In the genomic region with DNA sequence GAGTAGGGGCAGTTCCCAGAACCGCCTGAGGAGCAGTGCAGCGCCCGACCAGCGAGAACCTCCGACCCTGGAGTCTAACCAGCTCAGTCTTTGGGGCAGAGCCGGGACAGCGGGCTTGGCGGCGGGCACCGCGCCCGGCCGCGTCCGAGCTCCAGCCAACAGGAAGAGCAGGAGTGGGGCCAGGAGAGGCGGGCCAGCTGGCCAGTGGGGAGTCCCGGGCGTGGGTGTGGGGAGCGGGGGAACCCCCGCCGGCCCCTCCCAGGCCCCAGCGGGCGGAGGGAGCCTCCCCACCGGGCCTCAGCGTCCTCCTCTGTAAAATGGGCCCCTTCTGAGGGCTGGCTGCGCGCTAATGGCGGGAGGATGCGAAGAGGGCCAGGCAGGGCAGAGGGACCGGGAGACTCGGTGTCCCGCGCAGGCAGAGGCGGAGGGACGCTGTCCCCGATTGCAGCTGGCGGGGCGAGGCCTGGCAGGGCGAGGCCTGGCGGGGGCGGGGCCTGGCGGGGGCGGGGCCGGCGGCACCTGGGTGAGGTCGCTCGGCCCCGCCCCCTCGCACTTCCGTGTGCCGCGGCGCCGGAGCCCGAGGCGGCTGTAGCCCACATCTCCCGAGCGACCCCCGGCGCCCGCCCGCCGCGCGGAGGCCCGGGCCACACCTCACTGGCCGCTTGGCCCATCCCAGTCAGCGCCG, we compare ENCODE assay signal across 8 cellular contexts. TPM values are rescaled to one million over a fixed set of nuclear protein-coding genes. Genes with fewer than 3 reads are reported as not detected.
DNase-seq lines count a peak whose midpoint lies in the region; ATAC-seq and TF ChIP-seq lines count a peak whose summit lies in the region.

TSS of gene PRKCD (plus strand) at position 550 of the 685 bp plus-strand sequence. CDS start 17,214 bp downstream, outside the sequence.

- H3K27ac ChIP-seq in mucosa of rectum (ENCODE audit: low read depth in 2 of 2, low read length in 2 of 2): peak within 1 kb of the TSS; percentile 94

- peak within 1 kb of the TSS; percentile 87 to 97 for H3K9ac ChIP-seq in mucosa of rectum (ENCODE audit: low read depth in 1 of 2, low read length in 2 of 2)

- H3K36me3 ChIP-seq in BE2C (no peaks in the 10 kb centered on the region), mucosa of rectum (ENCODE audit: control insufficient read depth in 2 of 2, insufficient read depth in 2 of 2, low read length in 2 of 2) (peaks cover 3 to 8% of the 10 kb centered on the region in 2 donors)

- no peaks in the 10 kb centered on the region for H3K9me3 ChIP-seq in BE2C
- no peaks in the 10 kb centered on the region for H3K9me3 ChIP-seq in mucosa of rectum (ENCODE audit: control insufficient read depth in 2 of 2, low read length in 2 of 2)

- no peaks in the 10 kb centered on the region for H3K27me3 ChIP-seq in BE2C
- no peaks in the 10 kb centered on the region for H3K27me3 ChIP-seq in mucosa of rectum (ENCODE audit: control insufficient read depth in 2 of 2, insufficient read depth in 2 of 2, low read length in 2 of 2)

- TF ChIP-seq CTCF in BE2C (IDR thresholded peaks at IDR 0.05; ENCODE audit: low read depth, low read length): no peak
- peak; percentile 28 for TF ChIP-seq CTCF in epithelial cell of proximal tubule (conservative IDR thresholded peaks at IDR 0.05; ENCODE audit: low read depth, low read length)

- peak; percentile 55 for DNase-seq in BE2C
- peak; percentile 62 for DNase-seq in NOMO-1 treated with dmso at 0.1 percent for 144 hours (lab: John Stamatoyannopoulos, UW; ENCODE audit: unreplicated experiment)
- peak; percentile 65 for DNase-seq in activated T-cell treated with anti-CD3 and anti-CD28 coated beads for 24 hours (ENCODE audit: low read depth)
- no peak for DNase-seq in epithelial cell of proximal tubule (ENCODE audit: low read depth)
- peak; percentile 45 to 69 for DNase-seq in stimulated activated CD8-positive, alpha-beta memory T cell treated with anti-CD3 and anti-CD28 coated beads, Interleukin-4, amount 100 ng/mL, for 4 hours (ENCODE audit: low read depth in 2 of 2, low spot score in 1 of 2)

- H3K4me3 ChIP-seq in BE2C (ENCODE audit: low read depth, low read length): peak within 1 kb of the TSS; percentile 54
- H3K4me3 ChIP-seq in epithelial cell of proximal tubule (ENCODE audit: low read depth, low read length): peak within 1 kb of the TSS; percentile 89
- peak within 1 kb of the TSS; percentile 69 to 86 for H3K4me3 ChIP-seq in mucosa of rectum (ENCODE audit: low read length in 2 of 2)

- H3K4me1 ChIP-seq in BE2C (no peaks in the 10 kb centered on the region), mucosa of rectum (ENCODE audit: control insufficient read depth in 2 of 2, insufficient read depth in 2 of 2, low read length in 2 of 2) (peaks cover 58 to 63% of the 10 kb centered on the region in 2 donors)

- in situ Hi-C loops in GM18951 (cut with MboI; ENCODE audit: low sequenced_read_pairs, unreplicated experiment): no loop called here

- ATAC-seq in HG03196 (IDR thresholded peaks at IDR 0.05; ENCODE audit: unreplicated experiment): peak; percentile 39

- peak; percentile 81 for TF ChIP-seq POLR2A in GM18951 (IDR thresholded peaks at IDR 0.05; ENCODE audit: extremely low read depth, insufficient read depth, insufficient read length)

RNA-seq across cellular contexts. Expression of gene PRKCD, which starts in this region (rescaled TPM):
- 0.39 TPM for polyA plus RNA-seq in BE2C (2012; ENCODE audit: insufficient read depth, insufficient read length, low read depth)
- total RNA-seq in epithelial cell of proximal tubule: 4.0 and 9.3 TPM in 2 replicates
